25 cellular contexts compared by ENCODE assay signal in the genomic region with DNA sequence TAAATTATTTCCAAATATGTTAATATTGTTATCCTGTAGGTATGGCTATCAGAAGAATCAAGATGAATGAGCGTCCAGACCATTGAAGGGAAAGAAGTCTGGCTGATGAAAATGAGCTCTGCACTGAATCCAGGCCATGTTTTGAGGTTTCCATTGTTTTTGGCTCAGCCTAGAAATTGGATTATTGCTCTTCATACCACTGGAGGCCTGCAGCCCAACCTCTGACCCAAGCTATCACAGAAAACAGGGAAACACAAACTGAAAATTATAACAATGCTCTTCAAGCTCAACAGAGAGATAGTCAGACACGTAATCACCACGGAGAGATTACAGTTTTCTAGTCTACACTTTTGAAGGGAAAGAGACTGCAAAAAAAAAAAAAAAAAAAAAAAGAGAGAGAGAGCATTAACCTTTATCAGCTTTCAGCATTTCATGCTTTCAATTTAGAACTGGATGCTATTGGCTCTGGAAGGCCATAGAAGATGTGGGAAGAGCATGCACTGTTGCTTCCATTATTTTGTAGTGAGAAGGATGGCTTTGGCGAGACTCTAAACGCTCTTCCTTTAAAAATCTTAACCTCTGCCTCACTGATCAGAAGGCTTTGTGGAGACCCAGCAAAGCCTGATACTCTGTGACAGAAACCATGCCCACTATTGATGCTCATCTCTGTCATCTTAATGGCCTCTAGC. TPM values are rescaled to one million over a fixed set of nuclear protein-coding genes. Genes with fewer than 3 reads are reported as not detected.
DNase-seq lines count a peak whose midpoint lies in the region; ATAC-seq, FAIRE-seq and TF ChIP-seq lines count a peak whose summit lies in the region.
"Had no signal": no experiment of that assay in that cellular context is flagged by ENCODE, and none has a peak within 500 bp of the region (broad histone marks: within the 10 kb centered on the region; RNA-seq: fewer than 3 reads in every experiment).

No MANE protein-coding gene starts in this region.

- peaks cover 1% of the 10 kb centered on the region for H3K27me3 Mint-ChIP-seq in stimulated activated memory B cell treated with anti-CD40 and anti-IgM and Interleukin-4, amounts not matched to agents 10 μg/mL and 1 μg/mL and 100 μg/mL, for 72 hours

- no peaks in the 10 kb centered on the region for H3K27me3 ChIP-seq in endothelial cell of umbilical vein (ENCODE audit: control insufficient read depth in 2 of 2, insufficient read depth in 2 of 2, low read length in 2 of 2)
- H3K27me3 ChIP-seq: BLaER1 treated with 17β-estradiol and CSF1 and Interleukin-3, amounts not matched to agents 10 nM and 100 nM; dorsolateral prefrontal cortex had no signal

- DNase-seq in SK-N-DZ (ENCODE audit: low spot score) (peak; percentile 92), endothelial cell of umbilical vein (ENCODE audit: low read depth, low spot score) (peak; percentile 98), left lobe of liver (ENCODE audit: low spot score) (no peak), pulmonary artery endothelial cell (ENCODE audit: low read depth, low spot score) (peak; percentile 81)
- DNase-seq: activated CD4-positive, alpha-beta T cell treated with anti-CD3 and anti-CD28 coated beads, Interleukin-2, amount 50 U/mL, for 48 hours; activated CD4-positive, CD25-positive, alpha-beta regulatory T cell; activated CD8-positive, alpha-beta memory T cell treated with anti-CD3 and anti-CD28 coated beads, Interleukin-2, amount 50 U/mL, for 48 hours; aorta; Caco-2; central memory CD4-positive, alpha-beta T cell; dorsolateral prefrontal cortex; mucosa of descending colon; NCI-H187; NCI-H526; posterior cingulate gyrus; stimulated activated CD8-positive, alpha-beta memory T cell treated with anti-CD3 and anti-CD28 coated beads, Interleukin-4, amount 100 ng/mL, for 48 hours had no signal

- CTCF ChIA-PET in endothelial cell of umbilical vein (lab: Charles Lee): interaction anchor here (0.6 to 4.2 kb wide), 11 partner anchors 8 to 1493 kb away, joined by 3 to 27 read pairs (median 3); a partner anchor contains a TSS

- H4K20me1 ChIP-seq in endothelial cell of umbilical vein (replicated peaks; ENCODE audit: control insufficient read depth, extremely low read depth, insufficient read depth, low read length): no peaks in the 10 kb centered on the region
- H4K20me1 ChIP-seq: BLaER1 treated with 17β-estradiol and CSF1 and Interleukin-3, amounts not matched to agents 10 nM and 100 nM had no signal

- H3K79me2 ChIP-seq in endothelial cell of umbilical vein (ENCODE audit: control insufficient read depth, insufficient read depth, low read length): no peaks in the 10 kb centered on the region

- no peaks in the 10 kb centered on the region for H3K36me3 ChIP-seq in endothelial cell of umbilical vein (ENCODE audit: control insufficient read depth in 2 of 2, extremely low read depth in 1 of 2, insufficient read depth in 2 of 2, low read length in 2 of 2)
- H3K36me3 ChIP-seq: BLaER1 treated with 17β-estradiol and CSF1 and Interleukin-3, amounts not matched to agents 10 nM and 100 nM; HAP-1 had no signal

- H3K36me3 Mint-ChIP-seq in stimulated activated memory B cell treated with anti-CD40 and anti-IgM and Interleukin-4, amounts not matched to agents 10 μg/mL and 1 μg/mL and 100 μg/mL, for 72 hours: no peaks in the 10 kb centered on the region
- H3K36me3 Mint-ChIP-seq: activated naive CD4-positive, alpha-beta T cell treated with anti-CD3 and anti-CD28 coated beads, Interleukin-2, amount 50 U/mL, for 24 hours had no signal

- no peak overlapping the region for H3K4me3 Mint-ChIP-seq in stimulated activated memory B cell treated with anti-CD40 and anti-IgM and Interleukin-4, amounts not matched to agents 10 μg/mL and 1 μg/mL and 100 μg/mL, for 72 hours
- H3K4me3 Mint-ChIP-seq: activated naive CD4-positive, alpha-beta T cell treated with anti-CD3 and anti-CD28 coated beads, Interleukin-2, amount 50 U/mL, for 24 hours; activated T-helper 17 cell treated with anti-CD3 and anti-CD28 coated beads, Interleukin-2, amount 50 U/mL, for 72 hours had no signal

- H3K9me3 Mint-ChIP-seq in stimulated activated memory B cell treated with anti-CD40 and anti-IgM and Interleukin-4, amounts not matched to agents 10 μg/mL and 1 μg/mL and 100 μg/mL, for 72 hours: peaks cover 5% of the 10 kb centered on the region
- H3K9me3 Mint-ChIP-seq: activated naive CD4-positive, alpha-beta T cell treated with anti-CD3 and anti-CD28 coated beads, Interleukin-2, amount 50 U/mL, for 24 hours had no signal

- no peak overlapping the region for H3K27ac Mint-ChIP-seq in stimulated activated memory B cell treated with anti-CD40 and anti-IgM and Interleukin-4, amounts not matched to agents 10 μg/mL and 1 μg/mL and 100 μg/mL, for 72 hours
- H3K27ac Mint-ChIP-seq: activated naive CD4-positive, alpha-beta T cell treated with anti-CD3 and anti-CD28 coated beads, Interleukin-2, amount 50 U/mL, for 24 hours; activated T-helper 17 cell treated with anti-CD3 and anti-CD28 coated beads, Interleukin-2, amount 50 U/mL, for 72 hours had no signal

- no peaks in the 10 kb centered on the region for H3K9me1 ChIP-seq in endothelial cell of umbilical vein (replicated peaks; ENCODE audit: control insufficient read depth, extremely low read depth, insufficient read depth, low read length)

- POLR2A ChIA-PET in endothelial cell of umbilical vein (lab: Charles Lee): interaction anchor here (0.6 to 1.1 kb wide), 5 partner anchors 11 to 1903 kb away, joined by 3 to 10 read pairs (median 3); no protein-coding TSS in a partner anchor

- no peak for TF ChIP-seq CTCF in endothelial cell of umbilical vein (IDR thresholded peaks at IDR 0.05; ENCODE audit: extremely low read depth in 1 of 2, insufficient read depth in 1 of 2, low read depth in 1 of 2, low read length in 2 of 2)

- no peaks in the 10 kb centered on the region for H3K9me3 ChIP-seq in endothelial cell of umbilical vein (replicated peaks; ENCODE audit: control insufficient read depth, insufficient read depth, low read length)
- H3K9me3 ChIP-seq: Caco-2, HAP-1, mucosa of descending colon had no signal

- intact Hi-C loops in endothelial cell of umbilical vein (cut with micrococcal nuclease): loop anchor here (1.0 to 2.0 kb wide), 2 partner anchors 12 to 39 kb away; no protein-coding TSS in a partner anchor

- H3K9ac ChIP-seq in endothelial cell of umbilical vein (replicated peaks; ENCODE audit: extremely low read depth, insufficient read depth, low read length): no peak overlapping the region
- H3K9ac ChIP-seq: BLaER1 treated with 17β-estradiol and CSF1 and Interleukin-3, amounts not matched to agents 10 nM and 100 nM had no signal

- peak overlapping the region; percentile 75 for H2AFZ ChIP-seq in endothelial cell of umbilical vein (ENCODE audit: low read depth, low read length)

- no TSS peak for BruUV-seq in endothelial cell of umbilical vein (replicated peaks; lab: Mats Ljungman, UMichigan)

- H3K4me1 ChIP-seq in endothelial cell of umbilical vein (ENCODE audit: control insufficient read depth, extremely low read depth, insufficient read depth, low read length): peaks cover 6% of the 10 kb centered on the region
- H3K4me1 ChIP-seq: BLaER1 treated with 17β-estradiol and CSF1 and Interleukin-3, amounts not matched to agents 10 nM and 100 nM; Caco-2; HAP-1 had no signal

- TF ChIP-seq POLR2A in endothelial cell of umbilical vein (IDR thresholded peaks at IDR 0.05; ENCODE audit: low read depth, low read length): no peak

- ATAC-seq in left lobe of liver (peak; percentile 63), HG03342 (IDR thresholded peaks at IDR 0.05; ENCODE audit: unreplicated experiment) (no peak), GM21825 (IDR thresholded peaks at IDR 0.05; ENCODE audit: unreplicated experiment) (no peak)
- ATAC-seq in stimulated activated memory B cell treated with anti-CD40 and anti-IgM and Interleukin-4, amounts not matched to agents 10 μg/mL and 1 μg/mL and 100 μg/mL, for 72 hours: no peak
- ATAC-seq: activated T-helper 17 cell treated with anti-CD3 and anti-CD28 coated beads, Interleukin-2, amount 50 U/mL, for 72 hours; mucosa of descending colon; SK-N-SH treated with all-trans-retinoic acid at 6 μM for 48 hours had no signal

- no peaks in the 10 kb centered on the region for H3K4me1 Mint-ChIP-seq in stimulated activated memory B cell treated with anti-CD40 and anti-IgM and Interleukin-4, amounts not matched to agents 10 μg/mL and 1 μg/mL and 100 μg/mL, for 72 hours
- H3K4me1 Mint-ChIP-seq: activated naive CD4-positive, alpha-beta T cell treated with anti-CD3 and anti-CD28 coated beads, Interleukin-2, amount 50 U/mL, for 24 hours; activated T-helper 17 cell treated with anti-CD3 and anti-CD28 coated beads, Interleukin-2, amount 50 U/mL, for 72 hours had no signal

- FAIRE-seq in endothelial cell of umbilical vein (lab: Jason Lieb, UNC): peak; percentile 93
- FAIRE-seq: GM12891 had no signal

- H3K27ac ChIP-seq in endothelial cell of umbilical vein (ENCODE audit: insufficient read depth, low read depth, low read length): peak overlapping the region; percentile 50
- H3K27ac ChIP-seq: BLaER1 treated with 17β-estradiol and CSF1 and Interleukin-3, amounts not matched to agents 10 nM and 100 nM; dorsolateral prefrontal cortex had no signal

- no peak overlapping the region for H3K4me3 ChIP-seq in endothelial cell of umbilical vein (replicated peaks in 1 of 3; ENCODE audit: insufficient read depth in 1 of 3, low read depth in 1 of 3, low read length in 3 of 3)
- H3K4me3 ChIP-seq: BLaER1 treated with 17β-estradiol and CSF1 and Interleukin-3, amounts not matched to agents 10 nM and 100 nM; dorsolateral prefrontal cortex; HAP-1; mucosa of descending colon had no signal

- dilution Hi-C loops in endothelial cell of umbilical vein (cut with MboI; ENCODE audit: extremely low pct_ligation_motif_present, low sequenced_read_pairs): no loop called here

- H3K4me2 ChIP-seq in endothelial cell of umbilical vein (ENCODE audit: insufficient read depth, low read length): no peak overlapping the region
- H3K4me2 ChIP-seq: BLaER1 treated with 17β-estradiol and CSF1 and Interleukin-3, amounts not matched to agents 10 nM and 100 nM had no signal

TF ChIP-seq in endothelial cell of umbilical vein, 7 proteins besides CTCF, POLR2A, EP300 and RAD21:
- TF ChIP-seq JUN (IDR thresholded peaks at IDR 0.05; ENCODE audit: borderline replicate concordance, insufficient read depth, insufficient read length, low read depth) (peak; percentile 13), MYC (IDR thresholded peaks at IDR 0.05; ENCODE audit: low read depth, low read length) (no peak)

RNA-seq across cellular contexts. Expression of a gene that starts 10.8 kb away (rescaled TPM):
- 5.7 and 7.0 TPM in 2 replicates for polyA plus RNA-seq in SK-N-DZ (2014; cell fraction: cytosol; rRNA removed)
- 3.4 and 5.3 TPM in 2 replicates for polyA plus RNA-seq in SK-N-DZ (2014; cell fraction: nucleus; rRNA removed)
- total RNA-seq in endothelial cell of umbilical vein (2.3 and 2.6 TPM in 2 replicates), left lobe of liver (27.3 TPM), pulmonary artery endothelial cell (2.1 and 4.0 TPM in 2 replicates)
- polyA plus RNA-seq in endothelial cell of umbilical vein: 1.3 and 1.5 TPM in 2 replicates
- polyA plus RNA-seq in endothelial cell of umbilical vein (2011; cell fraction: cytosol; rRNA removed): 0.90 and 1.0 TPM in 2 replicates
- polyA plus RNA-seq in endothelial cell of umbilical vein (2011; cell fraction: nucleus; rRNA removed): 1.3 and 1.9 TPM in 2 replicates
- polyA plus RNA-seq in endothelial cell of umbilical vein (2012): 0.25 and 1.4 TPM in 2 replicates
- 3.1 and 5.2 TPM in 2 replicates for polyA minus RNA-seq in endothelial cell of umbilical vein
- not detected for polyA minus RNA-seq in endothelial cell of umbilical vein (2011; cell fraction: cytosol; rRNA and poly(A)+ RNA removed)
- polyA minus RNA-seq in endothelial cell of umbilical vein (2011; cell fraction: nucleus; rRNA and poly(A)+ RNA removed): 5.3 and 7.4 TPM in 2 replicates
- total RNA-seq: activated T-helper 17 cell treated with anti-CD3 and anti-CD28 coated beads, Interleukin-2, amount 50 U/mL, for 72 hours had no signal
